In the genomic region with DNA sequence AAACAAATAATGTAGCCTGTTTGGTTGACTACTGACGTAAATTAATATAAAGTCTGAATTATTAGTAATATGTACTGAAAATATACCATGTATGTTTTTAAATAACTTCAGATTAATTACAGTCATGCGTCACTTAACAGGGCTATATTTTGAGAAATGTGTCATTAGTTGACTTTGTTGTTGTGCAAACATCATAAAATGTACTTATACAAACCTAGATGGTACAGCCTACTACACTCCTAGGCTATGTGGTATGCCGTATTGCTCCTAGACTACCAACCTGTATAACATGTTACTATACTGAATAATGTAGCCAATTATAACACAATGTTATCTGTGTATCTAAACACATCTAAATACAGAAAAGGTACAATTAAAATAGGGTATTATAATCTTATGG, we compare ENCODE assay signal across 34 cellular contexts.
DNase-seq lines count a peak whose midpoint lies in the region; ATAC-seq, FAIRE-seq and TF ChIP-seq lines count a peak whose summit lies in the region.
"Had no signal": no experiment of that assay in that cellular context is flagged by ENCODE, and none has a peak within 500 bp of the region (broad histone marks: within the 10 kb centered on the region; RNA-seq: fewer than 3 reads in every experiment).

No MANE protein-coding gene starts in this region.

- H3K36me3 ChIP-seq in PC-3 (ENCODE audit: low read depth, low read length) (no peaks in the 10 kb centered on the region), osteoblast (ENCODE audit: insufficient read depth, low read length) (peaks cover 2% of the 10 kb centered on the region)
- H3K36me3 ChIP-seq: BE2C; BLaER1; BLaER1 treated with 17β-estradiol and CSF1 and Interleukin-3, amounts not matched to agents 10 nM and 100 nM had no signal

- no peak overlapping the region for H2AFZ ChIP-seq in PC-3 (ENCODE audit: low read length)
- H2AFZ ChIP-seq in osteoblast (ENCODE audit: low read length): no peak overlapping the region

- H3K4me1 ChIP-seq in PC-3 (ENCODE audit: insufficient read depth, low read length) (peaks cover 7% of the 10 kb centered on the region), osteoblast (ENCODE audit: insufficient read depth, low read length) (peaks cover 6% of the 10 kb centered on the region)
- H3K4me1 ChIP-seq: A549; BE2C; BLaER1; BLaER1 treated with 17β-estradiol and CSF1 and Interleukin-3, amounts not matched to agents 10 nM and 100 nM; Caco-2 had no signal

- TF ChIP-seq CTCF in LNCaP clone FGC (IDR thresholded peaks at IDR 0.05; ENCODE audit: control insufficient read depth, extremely low read depth, insufficient read depth) (no peak), PC-3 (conservative IDR thresholded peaks at IDR 0.05; ENCODE audit: low read depth, low read length) (no peak), osteoblast (IDR thresholded peaks at IDR 0.05; ENCODE audit: extremely low read depth, low read depth, low read length) (no peak)

- ATAC-seq in PC-3: peak; percentile 100
- ATAC-seq: A549; CD8-positive, alpha-beta T cell had no signal

- peak; percentile 66 for DNase-seq in DMS53 (lab: John Stamatoyannopoulos, UW)
- peak; percentile 33 for DNase-seq in DMS53 treated with DMSO at 0.1 percent for 48 hours (lab: John Stamatoyannopoulos, UW; ENCODE audit: unreplicated experiment)
- peak; percentile 83 for DNase-seq in LNCaP clone FGC (ENCODE audit: low read depth)
- DNase-seq in PC-3: peak; percentile 58
- DNase-seq in NK-92 (lab: John Stamatoyannopoulos, UW; ENCODE audit: unreplicated experiment): no peak
- no peak for DNase-seq in H54 (ENCODE audit: insufficient read length, low spot score)
- no peak for DNase-seq in osteoblast (ENCODE audit: insufficient read length, low spot score, missing footprints)
- DNase-seq in ecto neural progenitor cell (ENCODE audit: low spot score): no peak
- DNase-seq: 8988T; ACHN; AML-193; BE2C; C1 segment of cervical spinal cord; Caco-2; Calu3; CD4-positive, alpha-beta memory T cell; CD4-positive, alpha-beta T cell; CD4-positive, CD25-positive, alpha-beta regulatory T cell; CD8-positive, alpha-beta memory T cell; CD8-positive, alpha-beta T cell; COR-L47; DMS 273 treated with DMSO at 0.1 percent for 48 hours; DMS153; DMS79; DMS79 treated with DMSO at 0.1 percent for 48 hours; DND-41; EL had no signal

- CTCF ChIA-PET in PC-3 (lab: Charles Lee): no interaction called here

- no peaks in the 10 kb centered on the region for H3K79me2 ChIP-seq in PC-3 (ENCODE audit: low read length)
- H3K79me2 ChIP-seq in osteoblast (ENCODE audit: insufficient read depth, low read length): peaks cover 8% of the 10 kb centered on the region

- no peak overlapping the region for H3K27ac ChIP-seq in PC-3 (ENCODE audit: low read length)
- H3K27ac ChIP-seq in osteoblast (ENCODE audit: low read depth, low read length): no peak overlapping the region
- H3K27ac ChIP-seq: 22Rv1; A549; BLaER1; BLaER1 treated with 17β-estradiol and CSF1 and Interleukin-3, amounts not matched to agents 10 nM and 100 nM; C4-2B had no signal

- H3K9me3 ChIP-seq in PC-3 (ENCODE audit: low read length): no peaks in the 10 kb centered on the region
- no peaks in the 10 kb centered on the region for H3K9me3 ChIP-seq in osteoblast (ENCODE audit: low read depth, low read length)
- H3K9me3 ChIP-seq: A549; BE2C; BLaER1; BLaER1 treated with 17β-estradiol and CSF1 and Interleukin-3, amounts not matched to agents 10 nM and 100 nM; Caco-2 had no signal

- no peak overlapping the region for H3K9ac ChIP-seq in PC-3 (ENCODE audit: low read length)
- H3K9ac ChIP-seq: BLaER1; BLaER1 treated with 17β-estradiol and CSF1 and Interleukin-3, amounts not matched to agents 10 nM and 100 nM had no signal

- BruUV-seq in PC-3 (replicated peaks; lab: Mats Ljungman, UMichigan): no TSS peak

- TF ChIP-seq POLR2A in H54 (IDR thresholded peaks at IDR 0.05; ENCODE audit: low read depth, low read length): no peak

- no peaks in the 10 kb centered on the region for H3F3A ChIP-seq in PC-3 (ENCODE audit: low read length, unreplicated experiment)

- FAIRE-seq in H54 (lab: Jason Lieb, UNC): no peak
- FAIRE-seq: A204.1, A549, D721Med had no signal

- POLR2A ChIA-PET in PC-3 (lab: Charles Lee; ENCODE audit: unreplicated experiment): no interaction called here

- H3K4me2 ChIP-seq in PC-3 (ENCODE audit: low read length): no peak overlapping the region
- H3K4me2 ChIP-seq in osteoblast (ENCODE audit: insufficient read depth, low read length): no peak overlapping the region
- H3K4me2 ChIP-seq: A549; BLaER1; BLaER1 treated with 17β-estradiol and CSF1 and Interleukin-3, amounts not matched to agents 10 nM and 100 nM had no signal

- no peaks in the 10 kb centered on the region for H4K20me1 ChIP-seq in PC-3 (ENCODE audit: low read length)
- H4K20me1 ChIP-seq in osteoblast (ENCODE audit: insufficient read depth, low read length): no peaks in the 10 kb centered on the region
- H4K20me1 ChIP-seq: BLaER1; BLaER1 treated with 17β-estradiol and CSF1 and Interleukin-3, amounts not matched to agents 10 nM and 100 nM had no signal

- no peaks in the 10 kb centered on the region for H3K9me2 ChIP-seq in PC-3 (replicated peaks; ENCODE audit: low read length)

- no peaks in the 10 kb centered on the region for H3K27me3 ChIP-seq in PC-3 (ENCODE audit: low read length)
- no peaks in the 10 kb centered on the region for H3K27me3 ChIP-seq in osteoblast (ENCODE audit: insufficient read depth, low read length)
- H3K27me3 ChIP-seq: BE2C; BLaER1; BLaER1 treated with 17β-estradiol and CSF1 and Interleukin-3, amounts not matched to agents 10 nM and 100 nM had no signal

- intact Hi-C loops in PC-3 (cut with micrococcal nuclease): no loop called here

- no peak overlapping the region for H3K4me3 ChIP-seq in LNCaP clone FGC (ENCODE audit: low read depth, low read length)
- no peak overlapping the region for H3K4me3 ChIP-seq in PC-3 (ENCODE audit: low read length)
- H3K4me3 ChIP-seq in osteoblast (ENCODE audit: insufficient read depth, low read length): no peak overlapping the region
- H3K4me3 ChIP-seq: A549; BLaER1; BLaER1 treated with 17β-estradiol and CSF1 and Interleukin-3, amounts not matched to agents 10 nM and 100 nM had no signal

Comparison
In these comparisons a context has a peak if more than half of its experiments do, and no peak if none do; other contexts are left out.
1. DNase-seq: peak in DMS53 (single experiment), DMS53 treated with DMSO at 0.1 percent for 48 hours (single experiment), LNCaP clone FGC (single experiment) and PC-3 (single experiment); none in NK-92 (single experiment), H54 (single experiment), osteoblast (single experiment) and ecto neural progenitor cell (single experiment).